10 cellular contexts compared by ENCODE assay signal in the genomic region with DNA sequence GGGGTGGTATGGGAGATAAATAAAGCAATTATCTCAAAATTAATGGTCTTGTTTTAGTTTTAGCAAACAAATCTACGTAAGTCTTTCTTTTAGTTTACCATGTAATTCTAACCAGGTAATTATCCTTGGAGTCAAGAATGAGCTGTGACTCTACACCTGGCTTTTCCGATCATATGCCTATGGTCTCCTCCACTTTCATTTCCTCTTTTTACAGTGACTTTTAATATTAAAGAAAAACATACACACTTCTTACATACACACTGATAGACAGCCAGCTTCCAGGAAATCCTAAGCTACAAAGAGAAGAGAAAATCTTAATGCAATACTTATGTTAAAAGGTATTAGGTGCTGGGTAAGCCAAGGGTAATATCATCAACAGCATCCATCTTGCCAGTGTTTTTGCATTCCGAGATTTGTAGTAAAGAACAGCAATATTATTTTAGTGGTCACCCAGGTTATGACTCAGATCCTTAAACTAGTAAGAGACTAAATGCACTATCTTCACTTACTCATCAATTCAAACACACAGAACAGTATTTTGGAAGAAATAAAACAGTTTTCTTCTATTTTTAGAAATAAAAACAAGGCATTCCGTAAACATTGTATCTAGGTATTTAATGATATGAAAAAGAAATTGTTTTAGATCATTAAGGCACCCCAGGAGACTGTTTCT. TPM values are rescaled to one million over a fixed set of nuclear protein-coding genes. Genes with fewer than 3 reads are reported as not detected.
DNase-seq lines count a peak whose midpoint lies in the region; FAIRE-seq and TF ChIP-seq lines count a peak whose summit lies in the region.
"Had no signal": no experiment of that assay in that cellular context is flagged by ENCODE, and none has a peak within 500 bp of the region (broad histone marks: within the 10 kb centered on the region; RNA-seq: fewer than 3 reads in every experiment).

No MANE protein-coding gene starts in this region.

- in situ Hi-C loops in astrocyte of the cerebellum (cut with HindIII; ENCODE audit: low sequenced_read_pairs): no loop called here

- H3K4me3 Mint-ChIP-seq in progenitor cell of endocrine pancreas (ENCODE audit: low read depth): peak overlapping the region; percentile 12
- H3K4me3 Mint-ChIP-seq: activated CD8-positive, alpha-beta T cell treated with anti-CD3 and anti-CD28 coated beads for 36 hours; stimulated activated naive CD8-positive, alpha-beta T cell treated with anti-CD3 and anti-CD28 coated beads, Interleukin-15, Interleukin-2, amounts not matched to agents 100 ng/mL and 50 ng/mL, for 24 hours had no signal

- DNase-seq in GM12891 (ENCODE audit: insufficient read length, low spot score) (no peak), NAMALWA (ENCODE audit: low spot score) (peak; percentile 63), astrocyte of the cerebellum (ENCODE audit: low read depth) (no peak), progenitor cell of endocrine pancreas (ENCODE audit: low spot score, unreplicated experiment) (no peak), epidermal melanocyte (ENCODE audit: insufficient read length, low spot score) (no peak), iPS-NIHi7 (ENCODE audit: extremely low spot score) (no peak), NCI-H187 (lab: John Stamatoyannopoulos, UW) (no peak)
- DNase-seq: activated CD8-positive, alpha-beta T cell treated with anti-CD3 and anti-CD28 coated beads for 36 hours; retina had no signal

- peak overlapping the region; percentile 78 for H3K4me3 ChIP-seq in astrocyte of the cerebellum (ENCODE audit: low read depth, low read length)

- no peaks in the 10 kb centered on the region for H3K9me3 Mint-ChIP-seq in progenitor cell of endocrine pancreas (ENCODE audit: low read depth)
- H3K9me3 Mint-ChIP-seq: activated CD8-positive, alpha-beta T cell treated with anti-CD3 and anti-CD28 coated beads for 36 hours had no signal

- peaks cover 26% of the 10 kb centered on the region for H3K4me1 Mint-ChIP-seq in progenitor cell of endocrine pancreas (ENCODE audit: low read depth)

- no peaks in the 10 kb centered on the region for H3K36me3 Mint-ChIP-seq in progenitor cell of endocrine pancreas (ENCODE audit: insufficient read depth)

- no peak for FAIRE-seq in GM12891 (lab: Jason Lieb, UNC)

- no peak for TF ChIP-seq CTCF in astrocyte of the cerebellum (IDR thresholded peaks at IDR 0.05; ENCODE audit: low read depth, low read length, missing control alignments)
- TF ChIP-seq CTCF in progenitor cell of endocrine pancreas (IDR thresholded peaks at IDR 0.05; ENCODE audit: unreplicated experiment): no peak

- no peak overlapping the region for H3K27ac Mint-ChIP-seq in progenitor cell of endocrine pancreas
- H3K27ac Mint-ChIP-seq: activated CD8-positive, alpha-beta T cell treated with anti-CD3 and anti-CD28 coated beads for 36 hours; stimulated activated naive CD8-positive, alpha-beta T cell treated with anti-CD3 and anti-CD28 coated beads, Interleukin-15, Interleukin-2, amounts not matched to agents 100 ng/mL and 50 ng/mL, for 24 hours had no signal

- peaks cover 26% of the 10 kb centered on the region for H3K27me3 Mint-ChIP-seq in progenitor cell of endocrine pancreas

- no peak for TF ChIP-seq POLR2A in GM12891 (IDR thresholded peaks at IDR 0.05; ENCODE audit: low read depth, low read length)

TF ChIP-seq in GM12891, 5 proteins besides CTCF, POLR2A, EP300 and RAD21:
- TF ChIP-seq POLR2AphosphoS5 (IDR thresholded peaks at IDR 0.05; ENCODE audit: low read depth, low read length) (no peak), PAX5 (IDR thresholded peaks at IDR 0.05; ENCODE audit: insufficient read depth, low read length, severe bottlenecking) (no peak), TAF1 (IDR thresholded peaks at IDR 0.05; ENCODE audit: low read depth, low read length) (no peak), SPI1 (IDR thresholded peaks at IDR 0.05; ENCODE audit: low read depth, low read length) (peak; percentile 56; the same call in 1 of the 2 replicates)

RNA-seq across cellular contexts. Expression of gene IRX5, which starts 4.4 kb away (rescaled TPM):
- polyA plus RNA-seq in GM12891 (2012; ENCODE audit: low read depth, missing spikeins): not detected
- total RNA-seq in progenitor cell of endocrine pancreas: 1.2 and 1.6 TPM in 2 replicates
